In the genomic region with DNA sequence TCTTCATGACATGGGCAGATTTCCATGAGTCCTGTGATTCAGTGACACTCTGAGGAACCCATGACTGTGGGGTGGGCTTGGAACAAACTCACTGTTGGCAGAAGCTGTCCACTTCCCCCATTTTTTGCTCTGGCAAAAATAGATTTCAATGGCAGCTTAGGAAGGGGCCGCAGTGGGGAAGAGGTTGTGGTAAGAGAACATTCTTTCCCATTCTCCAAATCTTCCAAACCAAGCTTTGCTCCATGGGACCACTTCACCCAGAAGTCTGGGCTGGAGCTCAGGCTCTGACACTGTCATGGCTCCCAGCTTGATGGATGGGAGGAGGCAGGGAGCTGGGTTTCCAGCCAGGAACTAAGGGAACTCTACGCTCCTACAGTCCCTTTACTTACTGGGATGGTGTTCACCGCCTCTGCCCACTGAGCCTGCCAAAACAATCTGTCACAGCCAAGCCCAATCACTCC, we compare ENCODE assay signal across 19 cellular contexts. TPM values are rescaled to one million over a fixed set of nuclear protein-coding genes. Genes with fewer than 3 reads are reported as not detected.
DNase-seq lines count a peak whose midpoint lies in the region; ATAC-seq, FAIRE-seq and TF ChIP-seq lines count a peak whose summit lies in the region.
"Had no signal": no experiment of that assay in that cellular context is flagged by ENCODE, and none has a peak within 500 bp of the region (broad histone marks: within the 10 kb centered on the region; RNA-seq: fewer than 3 reads in every experiment).

No MANE protein-coding gene starts in this region.

- H3K4me3 ChIP-seq in ascending aorta (no peak overlapping the region), thyroid gland (replicated peaks in 1 of 3) (no peak overlapping the region)
- H3K4me3 ChIP-seq: K562 had no signal

- H3K36me3 ChIP-seq in ascending aorta (no peaks in the 10 kb centered on the region), thyroid gland (no peaks in the 10 kb centered on the region)
- H3K36me3 ChIP-seq: neutrophil had no signal

- H3K27ac ChIP-seq in ascending aorta = peak overlapping the region; percentile 92 to 96
- H3K27ac ChIP-seq in thyroid gland = peak overlapping the region in 2 of 3 donors; percentile 4 to 49
- H3K27ac ChIP-seq: neutrophil had no signal

- TF ChIP-seq POLR2A in thyroid gland (IDR thresholded peaks at IDR 0.05) = no peak

- TF ChIP-seq CTCF in ascending aorta (IDR thresholded peaks at IDR 0.05) (no peak), thyroid gland (IDR thresholded peaks at IDR 0.05) (no peak)

- no peak for FAIRE-seq in HTR-8/SVneo (lab: Jason Lieb, UNC)
- FAIRE-seq: GM12892, K562 had no signal

- no peaks in the 10 kb centered on the region for H3K9me3 ChIP-seq in ascending aorta
- no peaks in the 10 kb centered on the region for H3K9me3 ChIP-seq in thyroid gland
- H3K9me3 ChIP-seq: neutrophil had no signal

- peak; percentile 38 to 87 for DNase-seq in ascending aorta (ENCODE audit: low spot score in 2 of 2)
- DNase-seq in Right ventricle myocardium superior = peak; percentile 70
- DNase-seq in occipital lobe (lab: John Stamatoyannopoulos, UW) = peak; percentile 25
- DNase-seq in thyroid gland = peak; percentile 14 to 19
- DNase-seq in HTR-8/SVneo (ENCODE audit: insufficient read length, low spot score) = no peak
- DNase-seq in kidney glomerular epithelial cell (lab: John Stamatoyannopoulos, UW) = no peak
- DNase-seq: activated T-cell treated with anti-CD3 and anti-CD28 coated beads, Interleukin-2, amount 50 U/mL, for 48 hours; CD4-positive, CD25-positive, alpha-beta regulatory T cell; effector CD8-positive, alpha-beta T cell; NCI-H1417 treated with DMSO at 0.1 percent for 48 hours; NCI-H510A treated with DMSO at 0.1 percent for 48 hours had no signal

- peak; percentile 82 for ATAC-seq in Right ventricle myocardium superior (ENCODE audit: poor library complexity)
- no peak for ATAC-seq in GM21786 (IDR thresholded peaks at IDR 0.05; ENCODE audit: unreplicated experiment)
- no peak for ATAC-seq in GM18519 (IDR thresholded peaks at IDR 0.05; ENCODE audit: low FRiP score, unreplicated experiment)
- ATAC-seq: K562, left lobe of liver, Panc1 had no signal

- intact Hi-C loops in ascending aorta (cut with DNase I) (loop anchor here (1.0 kb wide), 1 partner anchor 16 kb away; no protein-coding TSS in a partner anchor), Right ventricle myocardium superior (cut with DNase I) (no loop called here), thyroid gland (cut with DNase I) (no loop called here)

- H3K4me1 ChIP-seq in ascending aorta (peaks cover 6 to 45% of the 10 kb centered on the region in 2 donors), thyroid gland (no peaks in the 10 kb centered on the region)

- 80 to 82% methylated on average over 3 of the region's 3 CpGs for WGBS in thyroid gland, 2 donors

- H3K27me3 ChIP-seq in ascending aorta = no peaks in the 10 kb centered on the region
- H3K27me3 ChIP-seq in thyroid gland = no peaks in the 10 kb centered on the region

RNA-seq across cellular contexts. Expression of a gene that starts 24.9 kb away (rescaled TPM):
- total RNA-seq in ascending aorta = 98.8 TPM
- 5.4 TPM for total RNA-seq in Right ventricle myocardium superior
- 0.78 TPM for total RNA-seq in occipital lobe
- total RNA-seq in thyroid gland = 10 to 100 TPM; 15.2 to 99.7 (median 46.0) TPM
- total RNA-seq: CD4-positive, CD25-positive, alpha-beta regulatory T cell; K562; T-helper 1 cell treated with Interleukin-12 subunit alpha and Interleukin-12 subunit beta and Interleukin-4 antibody, amounts not matched to agents 30 ng/mL and 1 ng/mL, for 36 hours had no signal

RNA-seq across cellular contexts. Expression of a gene that starts 51.2 kb away (rescaled TPM):
- total RNA-seq in ascending aorta (not detected), Right ventricle myocardium superior (not detected), occipital lobe (2.3 TPM), thyroid gland (under 1 TPM in 1 of 4 donors, not detected in 3; 0.27 TPM)
- total RNA-seq: CD4-positive, CD25-positive, alpha-beta regulatory T cell; K562; left lobe of liver; T-helper 1 cell treated with Interleukin-12 subunit alpha and Interleukin-12 subunit beta and Interleukin-4 antibody, amounts not matched to agents 30 ng/mL and 1 ng/mL, for 36 hours had no signal

Comparison
In these comparisons a context has a peak if more than half of its experiments do, and no peak if none do; other contexts are left out.
1. DNase-seq: peak in ascending aorta (2 of 2), Right ventricle myocardium superior (single experiment), occipital lobe (single experiment) and thyroid gland (2 of 2); none in HTR-8/SVneo (single experiment) and kidney glomerular epithelial cell (single experiment).